ENCODE assay signal across 8 cellular contexts in the genomic region with DNA sequence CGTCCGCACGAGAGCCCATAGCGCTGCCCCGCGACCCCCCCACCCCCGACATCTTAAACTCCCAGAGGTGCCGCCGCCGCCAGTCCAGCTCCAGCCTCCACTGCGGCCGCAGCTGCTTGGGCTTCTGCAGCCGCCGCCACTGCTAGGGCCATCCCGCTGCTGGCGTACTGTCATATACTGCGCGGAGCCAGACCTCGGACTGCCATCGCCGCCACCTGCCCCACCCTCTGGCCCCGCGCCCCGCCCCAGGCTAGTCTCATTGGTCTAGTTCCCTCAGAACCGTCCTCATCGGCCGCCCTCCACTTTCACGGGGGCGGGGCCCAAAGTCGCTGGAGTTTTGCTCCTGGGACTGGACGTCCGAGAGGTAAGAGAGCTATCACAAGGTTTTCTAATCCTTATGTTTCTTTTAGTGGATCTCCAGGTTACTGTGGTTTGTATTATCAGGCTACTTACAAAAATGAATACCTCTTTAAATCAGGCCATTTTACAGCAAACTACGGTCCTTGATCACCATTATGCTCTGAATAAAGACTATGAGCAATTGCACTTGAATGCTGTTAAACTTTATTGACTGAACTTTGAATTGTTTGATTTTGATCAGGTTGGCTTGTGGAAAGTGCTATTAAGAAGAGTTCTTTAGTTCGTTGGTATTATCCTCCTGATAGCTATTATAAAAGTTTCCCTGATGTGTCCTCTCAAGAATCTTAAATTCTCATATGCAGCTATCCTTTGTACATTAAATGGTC. TPM values are rescaled to one million over a fixed set of nuclear protein-coding genes. Genes with fewer than 3 reads are reported as not detected.
A peak's percentile ranks its signal among the peaks of the same experiment; 100 is the strongest.
DNase-seq lines count a peak whose midpoint lies in the region; ATAC-seq and TF ChIP-seq lines count a peak whose summit lies in the region.

No MANE protein-coding gene starts in this region.

- H3K9ac ChIP-seq in Karpas-422 (ENCODE audit: low read length): peak overlapping the region; percentile 64
- H3K9ac ChIP-seq in fibroblast of lung (ENCODE audit: insufficient read depth, low read length): no peak overlapping the region
- H3K9ac ChIP-seq in mucosa of stomach (ENCODE audit: low read length): no peak overlapping the region

- H2AFZ ChIP-seq in Karpas-422 (ENCODE audit: low read length) (peak overlapping the region; percentile 50; the same call in 1 of the 2 replicates), fibroblast of lung (ENCODE audit: low read length) (peak overlapping the region; percentile 10)

- no peak for TF ChIP-seq CTCF in fibroblast of lung (conservative IDR thresholded peaks at IDR 0.05 in 1 of 2, IDR thresholded peaks at IDR 0.05 in 1 of 2; ENCODE audit: low read depth in 1 of 2, low read length in 2 of 2)

- DNase-seq in DMS153 (lab: John Stamatoyannopoulos, UW) (peak; percentile 31), Karpas-422 (peak; percentile 94), fibroblast of lung (ENCODE audit: low read depth in 2 of 2) (peak; percentile 56 to 60), substantia nigra (lab: John Stamatoyannopoulos, UW) (peak in 48 of 49 donors; percentile 4 to 83 (median 64)), GDM1 (lab: John Stamatoyannopoulos, UW) (no peak)
- DNase-seq in activated CD8-positive, alpha-beta memory T cell treated with anti-CD3 and anti-CD28 coated beads for 24 hours: peak; percentile 63

- H4K20me1 ChIP-seq in Karpas-422 (ENCODE audit: insufficient read depth, low read depth, low read length) (no peaks in the 10 kb centered on the region), fibroblast of lung (ENCODE audit: control insufficient read depth, extremely low read depth, insufficient read depth, low read length) (no peaks in the 10 kb centered on the region)

- H3K4me2 ChIP-seq in Karpas-422 (ENCODE audit: low read depth, low read length, poor library complexity, severe bottlenecking) (peak overlapping the region; percentile 77), fibroblast of lung (ENCODE audit: extremely low read depth, insufficient read depth, low read length) (peak overlapping the region; percentile 54)

- no peak for ATAC-seq in GM18519 (IDR thresholded peaks at IDR 0.05; ENCODE audit: low FRiP score, unreplicated experiment)

- peak overlapping the region; percentile 66 for H3K4me3 ChIP-seq in Karpas-422 (ENCODE audit: low read length)
- H3K4me3 ChIP-seq in fibroblast of lung (replicated peaks in 1 of 4; ENCODE audit: control extremely low read depth in 1 of 4, insufficient read depth in 1 of 4, low read depth in 3 of 4, low read length in 4 of 4): peak overlapping the region in 3 of 4 experiments; percentile 14 to 67 (median 51)
- H3K4me3 ChIP-seq in mucosa of stomach (ENCODE audit: low read length): peak overlapping the region; percentile 11

- H3K79me2 ChIP-seq in Karpas-422 (ENCODE audit: low read length): no peaks in the 10 kb centered on the region
- H3K79me2 ChIP-seq in fibroblast of lung (ENCODE audit: control insufficient read depth, insufficient read depth, low read length): no peaks in the 10 kb centered on the region

- H3K27me3 ChIP-seq in Karpas-422 (ENCODE audit: low read length): no peaks in the 10 kb centered on the region
- H3K27me3 ChIP-seq in fibroblast of lung (ENCODE audit: control insufficient read depth, insufficient read depth, low read length): peaks cover 37% of the 10 kb centered on the region
- peaks cover 41% of the 10 kb centered on the region for H3K27me3 ChIP-seq in mucosa of stomach (ENCODE audit: control insufficient read depth, insufficient read depth, low read length)

- H3K4me1 ChIP-seq in Karpas-422 (ENCODE audit: low read length): peaks cover 54% of the 10 kb centered on the region
- no peaks in the 10 kb centered on the region for H3K4me1 ChIP-seq in fibroblast of lung (ENCODE audit: control insufficient read depth, extremely low read depth, insufficient read depth, low read length)
- H3K4me1 ChIP-seq in mucosa of stomach (ENCODE audit: control insufficient read depth, insufficient read depth, low read length): peaks cover 3% of the 10 kb centered on the region

- H3K36me3 ChIP-seq in Karpas-422 (ENCODE audit: insufficient read depth, low read length) (no peaks in the 10 kb centered on the region; the same call in 1 of the 2 replicates), fibroblast of lung (ENCODE audit: control insufficient read depth, insufficient read depth, low read length) (no peaks in the 10 kb centered on the region), mucosa of stomach (ENCODE audit: control insufficient read depth, insufficient read depth, low read length) (no peaks in the 10 kb centered on the region)

- H3K9me3 ChIP-seq in Karpas-422 (ENCODE audit: low read length) (no peaks in the 10 kb centered on the region), fibroblast of lung (ENCODE audit: control insufficient read depth, insufficient read depth, low read depth, low read length) (no peaks in the 10 kb centered on the region), mucosa of stomach (ENCODE audit: control insufficient read depth, low read length) (no peaks in the 10 kb centered on the region)

- no peaks in the 10 kb centered on the region for H3K9me2 ChIP-seq in Karpas-422 (replicated peaks; ENCODE audit: insufficient read depth, low read length)

- peak overlapping the region; percentile 88 for H3K27ac ChIP-seq in Karpas-422 (ENCODE audit: low read length)
- H3K27ac ChIP-seq in fibroblast of lung (ENCODE audit: insufficient read depth, low read length): no peak overlapping the region
- H3K27ac ChIP-seq in substantia nigra (ENCODE audit: low read depth, low read length, poor library complexity, severe bottlenecking): no peak overlapping the region

RNA-seq across cellular contexts. Expression of gene CD1D, which starts 2.8 kb away (rescaled TPM):
- 7.1 and 7.2 TPM in 2 replicates for total RNA-seq in Karpas-422 (2014; rRNA removed; shearing (Covaris generic); ENCODE audit: low replicate concordance)
- 0.51 and 0.66 TPM in 2 replicates for total RNA-seq in fibroblast of lung
- polyA plus RNA-seq in fibroblast of lung: not detected in 2 replicates
- not detected in 2 replicates for polyA plus RNA-seq in fibroblast of lung (2012)
- not detected in 2 replicates for polyA minus RNA-seq in fibroblast of lung (ENCODE audit: low replicate concordance)

Comparison
In these comparisons a context has a peak if more than half of its experiments do, and no peak if none do; other contexts are left out.
1. H3K4me3 ChIP-seq: peak in every context shown above with its lines; median percentile 66 in Karpas-422; 51 in fibroblast of lung; 11 in mucosa of stomach.